Comparison of ENCODE assay signal across 2 cellular contexts in the genomic region with DNA sequence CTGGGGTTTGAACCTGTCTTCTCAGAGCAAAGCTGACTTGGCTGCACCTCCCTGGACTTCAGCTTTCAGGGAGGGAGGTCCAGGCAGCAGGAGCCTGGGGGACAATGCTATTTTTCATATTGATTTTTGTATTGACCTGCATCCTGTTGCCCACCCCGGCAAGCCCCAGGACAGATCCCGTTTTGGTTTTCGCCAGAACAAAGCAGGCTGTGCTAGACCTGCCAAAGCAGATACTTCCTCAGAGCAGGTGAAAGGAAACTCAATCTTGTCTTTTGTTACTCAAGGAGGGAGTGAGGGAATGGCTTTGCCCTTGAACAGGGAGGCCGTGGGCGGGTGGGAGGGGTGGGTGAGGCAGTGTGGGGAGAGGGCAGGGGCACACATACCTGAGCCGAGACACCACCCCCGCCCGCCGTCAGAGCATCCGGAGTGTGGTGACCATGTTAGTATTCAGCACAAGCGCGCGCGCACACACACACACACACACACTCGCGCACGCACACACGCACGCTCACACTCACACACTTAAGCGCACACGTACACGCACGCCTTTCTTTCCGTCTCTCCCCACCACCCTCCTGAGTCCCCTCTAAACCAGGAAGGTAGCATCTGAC.
TF ChIP-seq lines count a peak whose summit lies in the region.

No MANE protein-coding gene starts in this region.

TF ChIP-seq in SK-N-SH, 30 proteins besides CTCF, POLR2A, EP300 and RAD21 (continued from another document):
- TF ChIP-seq POLR2AphosphoS5 (IDR thresholded peaks at IDR 0.05; ENCODE audit: low read depth, low read length) (no peak), RFX5 (IDR thresholded peaks at IDR 0.05; ENCODE audit: low read length) (no peak), YY1 (IDR thresholded peaks at IDR 0.05; ENCODE audit: low read depth) (no peak), TAF1 (IDR thresholded peaks at IDR 0.05; ENCODE audit: borderline replicate concordance, low read depth, low read length) (no peak), GABPA (IDR thresholded peaks at IDR 0.05; ENCODE audit: low read depth) (no peak), NFIC (IDR thresholded peaks at IDR 0.05; ENCODE audit: borderline replicate concordance) (no peak)
- TF ChIP-seq, protein P1, sequence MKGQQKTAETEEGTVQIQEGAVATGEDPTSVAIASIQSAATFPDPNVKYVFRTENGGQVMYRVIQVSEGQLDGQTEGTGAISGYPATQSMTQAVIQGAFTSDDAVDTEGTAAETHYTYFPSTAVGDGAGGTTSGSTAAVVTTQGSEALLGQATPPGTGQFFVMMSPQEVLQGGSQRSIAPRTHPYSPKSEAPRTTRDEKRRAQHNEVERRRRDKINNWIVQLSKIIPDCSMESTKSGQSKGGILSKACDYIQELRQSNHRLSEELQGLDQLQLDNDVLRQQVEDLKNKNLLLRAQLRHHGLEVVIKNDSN (IDR thresholded peaks at IDR 0.05; ENCODE audit: borderline replicate concordance, low read depth), result no peak
- TF ChIP-seq, protein P2, sequence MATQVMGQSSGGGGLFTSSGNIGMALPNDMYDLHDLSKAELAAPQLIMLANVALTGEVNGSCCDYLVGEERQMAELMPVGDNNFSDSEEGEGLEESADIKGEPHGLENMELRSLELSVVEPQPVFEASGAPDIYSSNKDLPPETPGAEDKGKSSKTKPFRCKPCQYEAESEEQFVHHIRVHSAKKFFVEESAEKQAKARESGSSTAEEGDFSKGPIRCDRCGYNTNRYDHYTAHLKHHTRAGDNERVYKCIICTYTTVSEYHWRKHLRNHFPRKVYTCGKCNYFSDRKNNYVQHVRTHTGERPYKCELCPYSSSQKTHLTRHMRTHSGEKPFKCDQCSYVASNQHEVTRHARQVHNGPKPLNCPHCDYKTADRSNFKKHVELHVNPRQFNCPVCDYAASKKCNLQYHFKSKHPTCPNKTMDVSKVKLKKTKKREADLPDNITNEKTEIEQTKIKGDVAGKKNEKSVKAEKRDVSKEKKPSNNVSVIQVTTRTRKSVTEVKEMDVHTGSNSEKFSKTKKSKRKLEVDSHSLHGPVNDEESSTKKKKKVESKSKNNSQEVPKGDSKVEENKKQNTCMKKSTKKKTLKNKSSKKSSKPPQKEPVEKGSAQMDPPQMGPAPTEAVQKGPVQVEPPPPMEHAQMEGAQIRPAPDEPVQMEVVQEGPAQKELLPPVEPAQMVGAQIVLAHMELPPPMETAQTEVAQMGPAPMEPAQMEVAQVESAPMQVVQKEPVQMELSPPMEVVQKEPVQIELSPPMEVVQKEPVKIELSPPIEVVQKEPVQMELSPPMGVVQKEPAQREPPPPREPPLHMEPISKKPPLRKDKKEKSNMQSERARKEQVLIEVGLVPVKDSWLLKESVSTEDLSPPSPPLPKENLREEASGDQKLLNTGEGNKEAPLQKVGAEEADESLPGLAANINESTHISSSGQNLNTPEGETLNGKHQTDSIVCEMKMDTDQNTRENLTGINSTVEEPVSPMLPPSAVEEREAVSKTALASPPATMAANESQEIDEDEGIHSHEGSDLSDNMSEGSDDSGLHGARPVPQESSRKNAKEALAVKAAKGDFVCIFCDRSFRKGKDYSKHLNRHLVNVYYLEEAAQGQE (IDR thresholded peaks at IDR 0.05; ENCODE audit: low read depth, low read length), result no peak
- TF ChIP-seq, protein P3, sequence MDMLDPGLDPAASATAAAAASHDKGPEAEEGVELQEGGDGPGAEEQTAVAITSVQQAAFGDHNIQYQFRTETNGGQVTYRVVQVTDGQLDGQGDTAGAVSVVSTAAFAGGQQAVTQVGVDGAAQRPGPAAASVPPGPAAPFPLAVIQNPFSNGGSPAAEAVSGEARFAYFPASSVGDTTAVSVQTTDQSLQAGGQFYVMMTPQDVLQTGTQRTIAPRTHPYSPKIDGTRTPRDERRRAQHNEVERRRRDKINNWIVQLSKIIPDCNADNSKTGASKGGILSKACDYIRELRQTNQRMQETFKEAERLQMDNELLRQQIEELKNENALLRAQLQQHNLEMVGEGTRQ (IDR thresholded peaks at IDR 0.05; ENCODE audit: borderline replicate concordance, low read depth, low read length), result no peak

TF ChIP-seq in SK-N-SH treated with all-trans-retinoic acid at 6 μM for 48 hours, 23 proteins besides CTCF, POLR2A, EP300 and RAD21 (continued from another document):
- TF ChIP-seq, protein P4, sequence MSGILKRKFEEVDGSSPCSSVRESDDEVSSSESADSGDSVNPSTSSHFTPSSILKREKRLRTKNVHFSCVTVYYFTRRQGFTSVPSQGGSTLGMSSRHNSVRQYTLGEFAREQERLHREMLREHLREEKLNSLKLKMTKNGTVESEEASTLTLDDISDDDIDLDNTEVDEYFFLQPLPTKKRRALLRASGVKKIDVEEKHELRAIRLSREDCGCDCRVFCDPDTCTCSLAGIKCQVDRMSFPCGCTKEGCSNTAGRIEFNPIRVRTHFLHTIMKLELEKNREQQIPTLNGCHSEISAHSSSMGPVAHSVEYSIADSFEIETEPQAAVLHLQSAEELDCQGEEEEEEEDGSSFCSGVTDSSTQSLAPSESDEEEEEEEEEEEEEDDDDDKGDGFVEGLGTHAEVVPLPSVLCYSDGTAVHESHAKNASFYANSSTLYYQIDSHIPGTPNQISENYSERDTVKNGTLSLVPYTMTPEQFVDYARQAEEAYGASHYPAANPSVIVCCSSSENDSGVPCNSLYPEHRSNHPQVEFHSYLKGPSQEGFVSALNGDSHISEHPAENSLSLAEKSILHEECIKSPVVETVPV (CRISPR knock-in tag; IDR thresholded peaks at IDR 0.05), result no peak
- TF ChIP-seq ZNF8 (CRISPR knock-in tag; IDR thresholded peaks at IDR 0.05), result no peak
TF ChIP-seq in SK-N-SH treated with all-trans-retinoic acid at 6 μM for 48 hours: peak in this region for 0.
